Comparison of ENCODE assay signal across 21 cellular contexts in genomic region chr9:10331157-10331556, GRCh38.
A peak's percentile ranks its signal among the peaks of the same experiment; 100 is the strongest.
DNase-seq lines count a peak whose midpoint lies in the region; ATAC-seq and TF ChIP-seq lines count a peak whose summit lies in the region.
"Had no signal": no experiment of that assay in that cellular context is flagged by ENCODE, and none has a peak within 500 bp of the region (broad histone marks: within the 10 kb centered on the region; RNA-seq: fewer than 3 reads in every experiment).

No MANE protein-coding gene starts in this region.

- no peak for TF ChIP-seq POLR2A in spleen (IDR thresholded peaks at IDR 0.05)

- H3K4me3 ChIP-seq in left ventricle myocardium inferior (no peak overlapping the region), spleen (no peak overlapping the region)
- H3K4me3 ChIP-seq: GM23248, SK-N-MC had no signal

- H3K27me3 ChIP-seq in left ventricle myocardium inferior (ENCODE audit: low read depth): no peaks in the 10 kb centered on the region
- H3K27me3 ChIP-seq in spleen (replicated peaks in 1 of 7): no peaks in the 10 kb centered on the region

- ATAC-seq in left ventricle myocardium superior (peak; percentile 65), HG03095 (IDR thresholded peaks at IDR 0.05; ENCODE audit: unreplicated experiment) (no peak)
- ATAC-seq: CD8-positive, alpha-beta T cell had no signal

- H3K27ac ChIP-seq in left ventricle myocardium inferior (replicated peaks) (no peak overlapping the region), spleen (no peak overlapping the region)
- H3K27ac ChIP-seq: C4-2B, GM23248, SK-N-MC had no signal

- WGBS in spleen, 5 donors: 38 to 48% (median 43%) methylated on average over 2 of the region's 2 CpGs

- H3K36me3 ChIP-seq in left ventricle myocardium inferior (no peaks in the 10 kb centered on the region), spleen (no peaks in the 10 kb centered on the region)

- H3K9me3 ChIP-seq in left ventricle myocardium inferior (replicated peaks) (no peaks in the 10 kb centered on the region), spleen (no peaks in the 10 kb centered on the region)
- H3K9me3 ChIP-seq: Caco-2 had no signal

- TF ChIP-seq CTCF in left ventricle myocardium inferior (IDR thresholded peaks at IDR 0.05; ENCODE audit: borderline replicate concordance) (no peak), spleen (IDR thresholded peaks at IDR 0.05 in 8 of 11, conservative IDR thresholded peaks at IDR 0.05 in 3 of 11) (no peak)

- H3K4me1 ChIP-seq in left ventricle myocardium inferior (no peaks in the 10 kb centered on the region), spleen (no peaks in the 10 kb centered on the region)
- H3K4me1 ChIP-seq: Caco-2 had no signal

- intact Hi-C loops in left ventricle myocardium superior (cut with micrococcal nuclease): no loop called here
- intact Hi-C loops in left ventricle myocardium inferior (cut with micrococcal nuclease): no loop called here
- intact Hi-C loops in spleen (cut with DNase I; ENCODE audit: low total_unique reads): no loop called here

- DNase-seq in left ventricle myocardium superior (no peak), left ventricle myocardium inferior (no peak), NCI-H69 (lab: John Stamatoyannopoulos, UW) (peak; percentile 94), islet precursor cell (peak; percentile 55), SKM-1 (lab: John Stamatoyannopoulos, UW; ENCODE audit: unreplicated experiment) (no peak), spleen (no peak)
- DNase-seq: Caco-2; CD8-positive, alpha-beta T cell; DMS153; GM23248; H7; KBM-7; NCI-H1105 treated with DMSO at 0.1 percent for 48 hours; NCI-H187; NCI-H2081 treated with DMSO at 0.1 percent for 48 hours; NCI-H526; SIG-M5; SW 1271 had no signal

Comparison
In these comparisons a context has a peak if more than half of its experiments do, and no peak if none do; other contexts are left out.
1. DNase-seq: peak in NCI-H69 (single experiment) and islet precursor cell (single experiment); none in left ventricle myocardium superior (single experiment), left ventricle myocardium inferior (single experiment), SKM-1 (single experiment) and spleen (single experiment).